ENCODE assay signal across 13 cellular contexts in genomic region chr14:76715102-76715926, GRCh38. TPM values are rescaled to one million over a fixed set of nuclear protein-coding genes. Genes with fewer than 3 reads are reported as not detected.
DNase-seq lines count a peak whose midpoint lies in the region; ATAC-seq and TF ChIP-seq lines count a peak whose summit lies in the region.
"Had no signal": no experiment of that assay in that cellular context is flagged by ENCODE, and none has a peak within 500 bp of the region (broad histone marks: within the 10 kb centered on the region; RNA-seq: fewer than 3 reads in every experiment).

No MANE protein-coding gene starts in this region.

- H3K27ac ChIP-seq in adrenal gland (peak overlapping the region; percentile 9 to 79 (median 66)), right atrium auricular region (peak overlapping the region; percentile 65 to 78), testis (peak overlapping the region in 1 of 2 donors; percentile 68)

- H3K4me3 ChIP-seq in adrenal gland (no peak overlapping the region), right atrium auricular region (no peak overlapping the region), testis (no peak overlapping the region)

- H3K27me3 ChIP-seq in adrenal gland (no peaks in the 10 kb centered on the region), right atrium auricular region (no peaks in the 10 kb centered on the region), testis (no peaks in the 10 kb centered on the region)

- H3K4me1 ChIP-seq in adrenal gland (replicated peaks in 1 of 2) (peaks cover 29 to 37% of the 10 kb centered on the region in 2 donors), right atrium auricular region (peaks cover 0 to 54% of the 10 kb centered on the region in 2 donors), testis (peaks cover 29% of the 10 kb centered on the region)

- no peaks in the 10 kb centered on the region for H3K9me3 ChIP-seq in adrenal gland (replicated peaks in 1 of 3)
- H3K9me3 ChIP-seq in right atrium auricular region, result no peaks in the 10 kb centered on the region
- H3K9me3 ChIP-seq in testis, result no peaks in the 10 kb centered on the region

- TF ChIP-seq POLR2A in adrenal gland (IDR thresholded peaks at IDR 0.05), result peak in 1 of 2 donors; percentile 34
- TF ChIP-seq POLR2A in testis (IDR thresholded peaks at IDR 0.05), result no peak

- H3K36me3 ChIP-seq in adrenal gland (replicated peaks in 1 of 2), result no peaks in the 10 kb centered on the region
- no peaks in the 10 kb centered on the region for H3K36me3 ChIP-seq in right atrium auricular region
- H3K36me3 ChIP-seq in testis (ENCODE audit: low read depth, missing control alignments), result no peaks in the 10 kb centered on the region

- peak; percentile 48 for DNase-seq in NCI-H748 (lab: John Stamatoyannopoulos, UW; ENCODE audit: unreplicated experiment)
- no peak for DNase-seq in NCI-H748 treated with DMSO at 0.1 percent for 48 hours (lab: John Stamatoyannopoulos, UW)
- DNase-seq in adrenal gland, result peak in 6 of 7 donors; percentile 34 to 68 (median 53)
- no peak for DNase-seq in right atrium auricular region (ENCODE audit: low spot score)
- peak; percentile 2 for DNase-seq in testis
- DNase-seq in omental fat pad (ENCODE audit: low spot score), result no peak
- no peak for DNase-seq in hypothalamus (lab: John Stamatoyannopoulos, UW)
- DNase-seq: activated CD4-positive, alpha-beta memory T cell treated with anti-CD3 and anti-CD28 coated beads for 36 hours; activated naive CD8-positive, alpha-beta T cell treated with anti-CD3 and anti-CD28 coated beads for 36 hours; IMR-90; naive B cell; stimulated activated naive CD4-positive, alpha-beta T cell treated with Interleukin-2 at 50 U/mL for 16 hours had no signal

- intact Hi-C loops in adrenal gland (cut with DNase I) (no loop called here), testis (cut with DNase I; ENCODE audit: low total_unique reads) (no loop called here)

- no peak for ATAC-seq in HG03469 (IDR thresholded peaks at IDR 0.05; ENCODE audit: unreplicated experiment)
- ATAC-seq in omental fat pad (ENCODE audit: low FRiP score), result no peak

- 25 to 33% (median 27%) methylated on average over 12 of the region's 12 CpGs for WGBS in adrenal gland, 4 donors
- WGBS in testis, 2 donors, result 28 to 38% methylated on average over 12 of the region's 12 CpGs

- TF ChIP-seq CTCF in adrenal gland (IDR thresholded peaks at IDR 0.05) (no peak), right atrium auricular region (IDR thresholded peaks at IDR 0.05) (no peak), testis (IDR thresholded peaks at IDR 0.05) (no peak), omental fat pad (IDR thresholded peaks at IDR 0.05) (no peak)

RNA-seq across cellular contexts. Expression of gene VASH1, which starts 46.0 kb away (rescaled TPM):
- 10 to 100 TPM; 13.6 to 58.5 (median 27.3) TPM for total RNA-seq in adrenal gland
- polyA plus RNA-seq in adrenal gland, result 10 to 100 TPM; 16.8 to 39.4 (median 21.0) TPM
- 10 to 100 TPM; 14.3 to 26.1 TPM for total RNA-seq in right atrium auricular region
- 10 to 100 TPM; 26.6 to 31.7 TPM for total RNA-seq in testis
- 32.0 TPM for polyA plus RNA-seq in testis (ENCODE audit: insufficient read depth, low read depth, low replicate concordance)
- 10 to 100 TPM in 2 of 4 donors, 1 to 10 TPM in 2; 5.6 to 22.9 (median 11.0) TPM for total RNA-seq in omental fat pad

Comparison
In these comparisons a context has a peak if more than half of its experiments do, and no peak if none do; other contexts are left out.
1. DNase-seq: peak in NCI-H748 (single experiment), adrenal gland (6 of 7) and testis (single experiment); none in NCI-H748 treated with DMSO at 0.1 percent for 48 hours (single experiment), right atrium auricular region (single experiment), omental fat pad (single experiment) and hypothalamus (0 of 51).